Comparison of ENCODE assay signal across 14 cellular contexts in genomic region chr10:62153191-62153590, GRCh38.
DNase-seq lines count a peak whose midpoint lies in the region; ATAC-seq and TF ChIP-seq lines count a peak whose summit lies in the region.
"Had no signal": no experiment of that assay in that cellular context is flagged by ENCODE, and none has a peak within 500 bp of the region (broad histone marks: within the 10 kb centered on the region; RNA-seq: fewer than 3 reads in every experiment).

No MANE protein-coding gene starts in this region.

- dilution Hi-C loops in mammary epithelial cell (cut with HindIII; ENCODE audit: low sequenced_read_pairs), result no loop called here

- H3K9me2 ChIP-seq in GM23248 (ENCODE audit: insufficient read depth), result no peaks in the 10 kb centered on the region

- H3F3A ChIP-seq in GM23248 (ENCODE audit: insufficient read depth), result 0 out of 2 replicates have a peak, but pooled peaks cover 4% of the 10 kb centered on the region

- in situ Hi-C loops in GM23248 (cut with MboI), result no loop called here
- in situ Hi-C loops in mammary epithelial cell (cut with MboI; ENCODE audit: low sequenced_read_pairs in 2 of 2), result no loop called here

- no TSS peak for BruUV-seq in mammary epithelial cell (replicated peaks; lab: Mats Ljungman, UMichigan)

- H3K4me1 ChIP-seq in GM23248 (ENCODE audit: insufficient read depth), result peaks cover 9% of the 10 kb centered on the region
- no peaks in the 10 kb centered on the region for H3K4me1 ChIP-seq in mammary epithelial cell (ENCODE audit: insufficient read depth, low read length)

- no peaks in the 10 kb centered on the region for H3K36me3 ChIP-seq in GM23248 (ENCODE audit: low read depth)
- no peaks in the 10 kb centered on the region for H3K36me3 ChIP-seq in mammary epithelial cell (ENCODE audit: insufficient read depth, low read length)

- H3K9me3 ChIP-seq in AG04450 (ENCODE audit: control insufficient read depth, insufficient read depth, low read length) (no peaks in the 10 kb centered on the region), GM23248 (ENCODE audit: low read depth) (no peaks in the 10 kb centered on the region), mammary epithelial cell (replicated peaks; ENCODE audit: insufficient read depth, low read length) (no peaks in the 10 kb centered on the region)

- H3K27ac ChIP-seq in AG04450 (ENCODE audit: low read depth, low read length) (no peak overlapping the region), GM23248 (0 out of 2 replicates have a peak overlapping the region, but pooled peaks have one; percentile 4), mammary epithelial cell (ENCODE audit: insufficient read depth, low read depth, low read length) (no peak overlapping the region)

- POLR2A ChIA-PET in AG04450 (lab: Yijun Ruan, JAX), result interaction anchor here (1.3 kb wide), 1 partner anchor 13 kb away, joined by 3 read pairs; no protein-coding TSS in a partner anchor

- H3K79me2 ChIP-seq in GM23248 (ENCODE audit: insufficient read depth), result no peaks in the 10 kb centered on the region
- H3K79me2 ChIP-seq in mammary epithelial cell (ENCODE audit: insufficient read depth, low read length), result no peaks in the 10 kb centered on the region

- intact Hi-C loops in mammary epithelial cell (cut with micrococcal nuclease), result no loop called here

- 93 to 94% methylated on average over 1 of the region's 1 CpG for WGBS in GM23248 (ENCODE audit: low coverage in 1 of 2, low lambda C conversion rate in 2 of 2, missing lambda C conversion rate in 2 of 2), 2 experiments
- no CpG with 5 or more reads among the region's 1 CpG for WGBS in mammary epithelial cell (ENCODE audit: low coverage, missing lambda C conversion rate)

- CTCF ChIA-PET in AG04450 (lab: Charles Lee), result no interaction called here
- CTCF ChIA-PET in mammary epithelial cell (lab: Charles Lee; ENCODE audit: low non-redundant PET), result no interaction called here

- no peak overlapping the region for H3K9ac ChIP-seq in GM23248
- H3K9ac ChIP-seq in mammary epithelial cell (ENCODE audit: insufficient read depth, low read length), result no peak overlapping the region

- H3K4me2 ChIP-seq in GM23248 (ENCODE audit: unreplicated experiment) (no peak overlapping the region), mammary epithelial cell (ENCODE audit: insufficient read depth, low read depth, low read length) (no peak overlapping the region)

- no peak for TF ChIP-seq CTCF in AG04450 (IDR thresholded peaks at IDR 0.05; ENCODE audit: low read depth, low read length)
- no peak for TF ChIP-seq CTCF in mammary epithelial cell (conservative IDR thresholded peaks at IDR 0.05 in 1 of 2, IDR thresholded peaks at IDR 0.05 in 1 of 2; ENCODE audit: extremely low read depth in 1 of 2, insufficient read depth in 1 of 2, low read depth in 1 of 2, low read length in 2 of 2)

- ATAC-seq in HG03095 (IDR thresholded peaks at IDR 0.05; ENCODE audit: unreplicated experiment) (no peak), GM19328 (IDR thresholded peaks at IDR 0.05; ENCODE audit: unreplicated experiment) (no peak)
- ATAC-seq: natural killer cell had no signal

- no peaks in the 10 kb centered on the region for H4K20me1 ChIP-seq in GM23248 (ENCODE audit: insufficient read depth)
- H4K20me1 ChIP-seq in mammary epithelial cell (ENCODE audit: insufficient read depth, low read length), result no peaks in the 10 kb centered on the region

- H3K27me3 ChIP-seq in AG04450 (ENCODE audit: control insufficient read depth, insufficient read depth, low read length) (no peaks in the 10 kb centered on the region), GM23248 (replicated peaks; ENCODE audit: insufficient read depth) (no peaks in the 10 kb centered on the region), mammary epithelial cell (ENCODE audit: insufficient read depth, low read length) (no peaks in the 10 kb centered on the region)

- H2AFZ ChIP-seq in GM23248, result no peak overlapping the region
- H2AFZ ChIP-seq in mammary epithelial cell (ENCODE audit: low read depth, low read length), result no peak overlapping the region

- H3K4me3 ChIP-seq in AG04450 (ENCODE audit: low read depth, low read length) (no peak overlapping the region), GM23248 (no peak overlapping the region), mammary epithelial cell (replicated peaks in 1 of 3; ENCODE audit: insufficient read depth in 1 of 3, low read depth in 2 of 3, low read length in 3 of 3) (no peak overlapping the region)
- H3K4me3 ChIP-seq: lung had no signal

- DNase-seq in AG04450 (ENCODE audit: low read depth, low spot score) (peak; percentile 29), GM23248 (peak; percentile 80), mammary epithelial cell (peak; percentile 38), iris pigment epithelial cell (ENCODE audit: low read depth) (peak; percentile 85), SW480 (ENCODE audit: low spot score) (no peak), inferior parietal cortex (ENCODE audit: extremely low spot score) (no peak)
- DNase-seq: activated effector memory CD4-positive, alpha-beta T cell treated with anti-CD3 and anti-CD28 coated beads, Interleukin-2, amount 50 U/mL, for 16 hours; effector CD8-positive, alpha-beta T cell; natural killer cell; SHP77 treated with DMSO at 0.1 percent for 48 hours; T-helper 2 cell had no signal

Comparison
In these comparisons a context has a peak if more than half of its experiments do, and no peak if none do; other contexts are left out.
1. DNase-seq: peak in AG04450 (single experiment), GM23248 (single experiment), mammary epithelial cell (single experiment) and iris pigment epithelial cell (single experiment); none in SW480 (single experiment) and inferior parietal cortex (single experiment).